In the genomic region with DNA sequence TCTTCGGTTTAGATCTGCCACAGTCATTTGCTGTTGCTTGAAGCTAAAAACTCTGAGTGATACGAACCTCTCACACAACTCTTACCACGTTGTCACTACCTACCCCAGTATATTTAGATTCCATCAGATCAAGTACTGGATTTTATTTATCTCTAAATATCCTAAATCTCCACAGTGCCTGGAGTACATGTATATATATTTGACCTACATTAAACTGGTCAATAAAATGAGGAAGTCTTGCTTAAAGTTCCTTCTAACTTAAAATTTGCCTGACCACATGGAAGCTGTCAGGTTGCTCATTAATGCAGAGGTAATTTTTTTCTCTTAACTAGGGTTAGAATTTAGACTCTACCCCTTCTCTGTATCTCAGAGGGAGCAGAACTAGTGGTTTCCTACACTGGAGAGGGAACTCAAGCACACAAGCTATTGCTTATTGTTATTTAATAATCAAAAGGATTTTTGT, we compare ENCODE assay signal across 8 cellular contexts. TPM values are rescaled to one million over a fixed set of nuclear protein-coding genes. Genes with fewer than 3 reads are reported as not detected.
A peak's percentile ranks its signal among the peaks of the same experiment; 100 is the strongest.
DNase-seq lines count a peak whose midpoint lies in the region; ATAC-seq and TF ChIP-seq lines count a peak whose summit lies in the region.

No MANE protein-coding gene starts in this region.

- H3K4me1 Mint-ChIP-seq in T-helper 17 cell (no peaks in the 10 kb centered on the region), progenitor cell of endocrine pancreas (ENCODE audit: low read depth) (peaks cover 45% of the 10 kb centered on the region)

- DNase-seq in T-helper 17 cell (no peak), progenitor cell of endocrine pancreas (ENCODE audit: low spot score, unreplicated experiment) (no peak)
- no peak for DNase-seq in stimulated activated CD4-positive, alpha-beta T cell treated with anti-CD3 and anti-CD28 coated beads, Interleukin-4, amount 100 ng/mL, for 4 hours
- DNase-seq in activated naive CD4-positive, alpha-beta T cell treated with Interleukin-2 at 50 U/mL for 16 hours = no peak
- DNase-seq in central memory CD4-positive, alpha-beta T cell = no peak

- no peak overlapping the region for H3K27ac Mint-ChIP-seq in T-helper 17 cell
- peak overlapping the region; percentile 99 for H3K27ac Mint-ChIP-seq in progenitor cell of endocrine pancreas

- H3K9me3 ChIP-seq in T-helper 17 cell (ENCODE audit: control insufficient read depth, low read length, poor library complexity, severe bottlenecking) = no peaks in the 10 kb centered on the region

- no peak overlapping the region for H3K4me3 Mint-ChIP-seq in T-helper 17 cell
- H3K4me3 Mint-ChIP-seq in progenitor cell of endocrine pancreas (ENCODE audit: low read depth) = no peak overlapping the region

- H3K27me3 Mint-ChIP-seq in T-helper 17 cell (no peaks in the 10 kb centered on the region), progenitor cell of endocrine pancreas (no peaks in the 10 kb centered on the region)

- TF ChIP-seq CTCF in progenitor cell of endocrine pancreas (IDR thresholded peaks at IDR 0.05; ENCODE audit: unreplicated experiment) = no peak

- ATAC-seq in GM18861 (IDR thresholded peaks at IDR 0.05; ENCODE audit: unreplicated experiment) (peak; percentile 27), HG02970 (IDR thresholded peaks at IDR 0.05; ENCODE audit: low FRiP score, unreplicated experiment) (peak; percentile 20), T-helper 17 cell (peak; percentile 8), GM21529 (IDR thresholded peaks at IDR 0.05; ENCODE audit: unreplicated experiment) (no peak)

- H3K36me3 Mint-ChIP-seq in T-helper 17 cell (ENCODE audit: low read depth) (no peaks in the 10 kb centered on the region), progenitor cell of endocrine pancreas (ENCODE audit: insufficient read depth) (no peaks in the 10 kb centered on the region)

- H3K9me3 Mint-ChIP-seq in progenitor cell of endocrine pancreas (ENCODE audit: low read depth) = no peaks in the 10 kb centered on the region

RNA-seq across cellular contexts. Expression of gene MACC1, which starts 3.1 kb away (rescaled TPM):
- total RNA-seq in T-helper 17 cell = under 1 TPM; 0.42 to 0.65 TPM
- 16.1 and 21.3 TPM in 2 replicates for total RNA-seq in progenitor cell of endocrine pancreas

Comparison
In these comparisons a context has a peak if more than half of its experiments do, and no peak if none do; other contexts are left out.
1. RNA of gene MACC1, which starts 3.1 kb away (total RNA-seq): 16.1 to 21.3 TPM in progenitor cell of endocrine pancreas; 0.42 to 0.65 TPM in T-helper 17 cell; every median in the first group is over 10 times any median in the second.